In the genomic region with DNA sequence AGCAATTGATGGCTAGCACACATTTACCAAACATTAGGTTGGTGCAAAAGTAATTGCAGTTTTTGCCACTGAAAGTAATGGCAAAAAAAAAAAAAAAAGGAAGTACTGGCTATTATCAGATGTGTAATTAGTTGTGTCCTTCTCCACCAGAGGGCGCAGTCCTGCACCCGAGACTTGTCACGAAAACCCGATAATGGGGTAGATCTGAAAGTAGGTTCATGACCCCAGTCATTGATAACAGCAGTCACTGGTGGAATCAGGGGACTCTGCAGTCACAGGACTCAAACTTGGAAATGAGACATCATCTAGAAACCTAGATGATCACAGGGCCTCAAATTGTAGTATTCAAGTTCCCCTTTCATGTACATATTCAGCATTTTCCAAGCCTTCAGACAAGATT, we compare ENCODE assay signal across 8 cellular contexts. TPM values are rescaled to one million over a fixed set of nuclear protein-coding genes. Genes with fewer than 3 reads are reported as not detected.
DNase-seq lines count a peak whose midpoint lies in the region; ATAC-seq and TF ChIP-seq lines count a peak whose summit lies in the region.

No MANE protein-coding gene starts in this region.

- in situ Hi-C loops in GM13977 (cut with MboI; ENCODE audit: low pct_unique_long_range_greater_than_20kb, low sequenced_read_pairs, unreplicated experiment): no loop called here

- H3K27me3 ChIP-seq in ACC112 (ENCODE audit: insufficient read depth, low read length) (no peaks in the 10 kb centered on the region), OCI-LY1 (ENCODE audit: insufficient read depth, low read length) (no peaks in the 10 kb centered on the region), psoas muscle (ENCODE audit: insufficient read depth in 3 of 3, low read length in 2 of 3) (no peaks in the 10 kb centered on the region)

- H3K4me1 ChIP-seq in ACC112 (ENCODE audit: control insufficient read depth, insufficient read depth, low read length, unreplicated experiment): peaks cover 17% of the 10 kb centered on the region
- no peaks in the 10 kb centered on the region for H3K4me1 ChIP-seq in OCI-LY1 (ENCODE audit: insufficient read depth, low read length, severe bottlenecking)
- no peaks in the 10 kb centered on the region for H3K4me1 ChIP-seq in psoas muscle

- no peaks in the 10 kb centered on the region for H3K79me2 ChIP-seq in ACC112 (ENCODE audit: control insufficient read depth, insufficient read depth, low read length, unreplicated experiment)
- H3K79me2 ChIP-seq in OCI-LY1 (ENCODE audit: insufficient read depth, low read length): no peaks in the 10 kb centered on the region

- no peaks in the 10 kb centered on the region for H3K9me3 ChIP-seq in OCI-LY1 (ENCODE audit: low read length)
- H3K9me3 ChIP-seq in psoas muscle: no peaks in the 10 kb centered on the region

- TF ChIP-seq CTCF in GM13977 (IDR thresholded peaks at IDR 0.05; ENCODE audit: extremely low read depth, insufficient read depth, missing control alignments) (peak; percentile 52), OCI-LY1 (IDR thresholded peaks at IDR 0.05; ENCODE audit: low read length) (peak; percentile 68), psoas muscle (IDR thresholded peaks at IDR 0.05) (peak; percentile 44)

- no peaks in the 10 kb centered on the region for H3K36me3 ChIP-seq in ACC112 (ENCODE audit: insufficient read depth, low read length)
- H3K36me3 ChIP-seq in OCI-LY1 (ENCODE audit: insufficient read depth, low read length): no peaks in the 10 kb centered on the region
- H3K36me3 ChIP-seq in psoas muscle (ENCODE audit: insufficient read depth in 1 of 2, low read depth in 1 of 2): no peaks in the 10 kb centered on the region

- no peak overlapping the region for H3K27ac ChIP-seq in ACC112 (ENCODE audit: low read depth, low read length)
- no peak overlapping the region for H3K27ac ChIP-seq in OCI-LY1 (ENCODE audit: low read depth, low read length, poor library complexity, severe bottlenecking)
- H3K27ac ChIP-seq in psoas muscle: no peak overlapping the region

- ATAC-seq in HG03280 (IDR thresholded peaks at IDR 0.05; ENCODE audit: unreplicated experiment): peak; percentile 68
- no peak for ATAC-seq in psoas muscle

- 4 to 10% (median 5%) methylated on average over 4 of the region's 4 CpGs for WGBS in psoas muscle, 3 donors

- H3K4me3 ChIP-seq in ACC112 (ENCODE audit: low read depth, low read length) (peak overlapping the region; percentile 49; the same call in 1 of the 2 replicates), OCI-LY1 (ENCODE audit: low read depth, low read length, poor library complexity, severe bottlenecking) (no peak overlapping the region), psoas muscle (no peak overlapping the region)

- H4K20me1 ChIP-seq in OCI-LY1 (ENCODE audit: insufficient read depth, low read length): no peaks in the 10 kb centered on the region

- intact Hi-C loops in psoas muscle (cut with DNase I): no loop called here

- H3K4me2 ChIP-seq in OCI-LY1 (ENCODE audit: low read length): no peak overlapping the region

- H3F3A ChIP-seq in OCI-LY1 (ENCODE audit: insufficient read depth, low read length): no peaks in the 10 kb centered on the region

- H3K9ac ChIP-seq in OCI-LY1 (ENCODE audit: low read length): no peak overlapping the region

- DNase-seq in GM13977 (ENCODE audit: low spot score) (peak; percentile 69), activated T-cell treated with anti-CD3 and anti-CD28 coated beads for 4 hours (peak; percentile 59), foreskin melanocyte (peak; percentile 49), psoas muscle (peak; percentile 28 to 56), NCI-H2171 treated with DMSO at 0.1 percent for 48 hours (lab: John Stamatoyannopoulos, UW) (no peak)

- H2AFZ ChIP-seq in ACC112 (ENCODE audit: low read length, unreplicated experiment): peak overlapping the region; percentile 85
- no peak overlapping the region for H2AFZ ChIP-seq in OCI-LY1 (ENCODE audit: low read length)

- H3K9me2 ChIP-seq in OCI-LY1 (ENCODE audit: low read depth, low read length): no peaks in the 10 kb centered on the region

RNA-seq across cellular contexts. Expression of a gene that starts 13.1 kb away (rescaled TPM):
- total RNA-seq in psoas muscle: 10 to 100 TPM; 21.7 to 58.9 (median 44.5) TPM
- 10 to 100 TPM; 22.0 to 35.4 (median 23.5) TPM for polyA plus RNA-seq in psoas muscle

RNA-seq across cellular contexts. Expression of a gene that starts 26.8 kb away (rescaled TPM):
- total RNA-seq in psoas muscle: 100 to 1,000 TPM in 1 of 4 donors, 10 to 100 TPM in 3; 20.7 to 129 (median 41.7) TPM
- polyA plus RNA-seq in psoas muscle: 100 to 1,000 TPM in 1 of 3 donors, 10 to 100 TPM in 2; 42.1 to 109 (median 85.4) TPM
